18 cellular contexts compared by ENCODE assay signal in the genomic region with DNA sequence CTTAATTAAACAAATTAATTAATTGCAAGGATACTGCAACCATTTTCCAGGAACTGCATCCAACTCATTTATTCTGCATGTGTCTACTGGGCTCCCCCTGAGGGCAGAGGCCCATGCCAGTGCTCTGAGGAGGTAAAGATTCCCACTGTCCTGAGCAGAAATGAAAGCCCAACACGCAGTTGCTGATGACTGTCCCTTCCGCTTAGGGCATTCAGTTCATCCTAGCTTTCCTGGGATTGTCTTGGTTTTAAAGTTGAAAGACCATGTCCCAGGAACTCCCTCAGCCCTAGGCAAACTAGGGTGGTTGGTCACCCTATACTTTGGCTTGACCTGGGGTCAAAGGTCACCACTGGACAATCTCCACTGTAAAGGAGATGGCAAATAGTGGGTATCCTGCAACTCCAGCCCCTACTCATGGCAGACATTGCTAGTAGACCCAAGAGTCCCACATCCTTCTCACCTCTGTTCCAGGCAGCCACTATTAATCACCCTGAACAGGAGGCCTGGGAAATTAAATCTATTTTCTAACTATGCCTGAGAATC.
DNase-seq lines count a peak whose midpoint lies in the region; ATAC-seq, FAIRE-seq and TF ChIP-seq lines count a peak whose summit lies in the region.
"Had no signal": no experiment of that assay in that cellular context is flagged by ENCODE, and none has a peak within 500 bp of the region (broad histone marks: within the 10 kb centered on the region; RNA-seq: fewer than 3 reads in every experiment).

No MANE protein-coding gene starts in this region.

- no peak for TF ChIP-seq RAD21 in HepG2 (CRISPR knock-in tag; IDR thresholded peaks at IDR 0.05)

- H3K4me1 Mint-ChIP-seq in activated CD8-positive, alpha-beta memory T cell treated with anti-CD3 and anti-CD28 coated beads, Interleukin-2, amount 10 ng/mL, durations not matched to agents 7 days and 5 days: peaks cover 93% of the 10 kb centered on the region
- peaks cover 93% of the 10 kb centered on the region for H3K4me1 Mint-ChIP-seq in stimulated activated effector memory CD8-positive, alpha-beta T cell treated with anti-CD3 and anti-CD28 coated beads, Interleukin-12 subunit alpha, Interleukin-12 subunit beta, amount 100 ng/mL, for 72 hours

- no peaks in the 10 kb centered on the region for H3K27me3 Mint-ChIP-seq in activated CD8-positive, alpha-beta memory T cell treated with anti-CD3 and anti-CD28 coated beads, Interleukin-2, amount 10 ng/mL, durations not matched to agents 7 days and 5 days
- H3K27me3 Mint-ChIP-seq: CD4-positive, CD25-positive, alpha-beta regulatory T cell had no signal

- no peaks in the 10 kb centered on the region for H3K36me3 ChIP-seq in HepG2 (replicated peaks in 1 of 2; ENCODE audit: control insufficient read depth in 1 of 2, insufficient read depth in 2 of 2, low read length in 2 of 2)
- H3K36me3 ChIP-seq in right lobe of liver: no peaks in the 10 kb centered on the region
- H3K36me3 ChIP-seq in mucosa of descending colon (ENCODE audit: low read depth): no peaks in the 10 kb centered on the region

- peaks cover 2 to 16% of the 10 kb centered on the region in 2 experiments; a peak in 4 of 5 replicates for H3K27me3 ChIP-seq in HepG2 (ENCODE audit: control insufficient read depth in 1 of 2, insufficient read depth in 2 of 2, low read length in 2 of 2)
- no peaks in the 10 kb centered on the region for H3K27me3 ChIP-seq in right lobe of liver
- H3K27me3 ChIP-seq: BLaER1 treated with 17β-estradiol and CSF1 and Interleukin-3, amounts not matched to agents 10 nM and 100 nM had no signal

- H3K4me2 ChIP-seq in HepG2 (ENCODE audit: low read depth, low read length): no peak overlapping the region
- H3K4me2 ChIP-seq: BLaER1 treated with 17β-estradiol and CSF1 and Interleukin-3, amounts not matched to agents 10 nM and 100 nM had no signal

- TF ChIP-seq EP300 in HepG2 (IDR thresholded peaks at IDR 0.05; ENCODE audit: low read depth in 2 of 2, low read length in 2 of 2): no peak
- no peak for TF ChIP-seq EP300 in HepG2 (CRISPR knock-in tag; IDR thresholded peaks at IDR 0.05; ENCODE audit: borderline replicate concordance)

- H3K4me1 ChIP-seq in HepG2 (ENCODE audit: insufficient read depth, low read length) (no peaks in the 10 kb centered on the region), right lobe of liver (no peaks in the 10 kb centered on the region), mucosa of descending colon (ENCODE audit: low read depth) (no peaks in the 10 kb centered on the region)
- H3K4me1 ChIP-seq: BLaER1 treated with 17β-estradiol and CSF1 and Interleukin-3, amounts not matched to agents 10 nM and 100 nM had no signal

- no peak overlapping the region for H3K27ac ChIP-seq in HepG2 (ENCODE audit: extremely low read length, insufficient read depth, low read length)
- H3K27ac ChIP-seq in right lobe of liver: no peak overlapping the region
- H3K27ac ChIP-seq: BLaER1 treated with 17β-estradiol and CSF1 and Interleukin-3, amounts not matched to agents 10 nM and 100 nM; GM23248 had no signal

- FAIRE-seq in HepG2 (lab: Jason Lieb, UNC) (peak; percentile 8), RCC 7860 (lab: Jason Lieb, UNC) (no peak)
- FAIRE-seq: H54 had no signal

- no peak for ATAC-seq in activated CD8-positive, alpha-beta memory T cell treated with anti-CD3 and anti-CD28 coated beads, Interleukin-2, amount 10 ng/mL, durations not matched to agents 7 days and 5 days
- no peak for ATAC-seq in HepG2
- no peak for ATAC-seq in right lobe of liver
- ATAC-seq in stimulated activated effector memory CD8-positive, alpha-beta T cell treated with anti-CD3 and anti-CD28 coated beads, Interleukin-12 subunit alpha, Interleukin-12 subunit beta, amount 100 ng/mL, for 72 hours: no peak
- no peak for ATAC-seq in mucosa of descending colon
- ATAC-seq: HCT116 had no signal

- H3K4me3 ChIP-seq in HepG2 (replicated peaks in 1 of 3; ENCODE audit: insufficient read depth in 1 of 3, low read depth in 2 of 3, low read length in 3 of 3) (no peak overlapping the region), right lobe of liver (no peak overlapping the region), mucosa of descending colon (no peak overlapping the region)
- H3K4me3 ChIP-seq: BLaER1 treated with 17β-estradiol and CSF1 and Interleukin-3, amounts not matched to agents 10 nM and 100 nM; GM23248 had no signal

- H4K20me1 ChIP-seq in HepG2 (ENCODE audit: insufficient read depth, low read length): no peaks in the 10 kb centered on the region

- no peak overlapping the region for H3K4me3 Mint-ChIP-seq in activated CD8-positive, alpha-beta memory T cell treated with anti-CD3 and anti-CD28 coated beads, Interleukin-2, amount 10 ng/mL, durations not matched to agents 7 days and 5 days
- H3K4me3 Mint-ChIP-seq in stimulated activated effector memory CD8-positive, alpha-beta T cell treated with anti-CD3 and anti-CD28 coated beads, Interleukin-12 subunit alpha, Interleukin-12 subunit beta, amount 100 ng/mL, for 72 hours: no peak overlapping the region

- H3K36me3 Mint-ChIP-seq in activated CD8-positive, alpha-beta memory T cell treated with anti-CD3 and anti-CD28 coated beads, Interleukin-2, amount 10 ng/mL, durations not matched to agents 7 days and 5 days: peaks cover 52% of the 10 kb centered on the region
- H3K36me3 Mint-ChIP-seq in stimulated activated effector memory CD8-positive, alpha-beta T cell treated with anti-CD3 and anti-CD28 coated beads, Interleukin-12 subunit alpha, Interleukin-12 subunit beta, amount 100 ng/mL, for 72 hours: peaks cover 37% of the 10 kb centered on the region

- no peak for TF ChIP-seq POLR2A in HepG2 (IDR thresholded peaks at IDR 0.05; ENCODE audit: insufficient read depth in 1 of 2, low read depth in 2 of 2, low read length in 2 of 2)
- no peak for TF ChIP-seq POLR2A in right lobe of liver (IDR thresholded peaks at IDR 0.05)

- in situ Hi-C loops in HepG2 (cut with HindIII; ENCODE audit: extremely low pct_ligation_motif_present, low pct_unique_long_range_greater_than_20kb): no loop called here

- no TSS peak for BruUV-seq in HepG2 (replicated peaks; lab: Mats Ljungman, UMichigan)

- POLR2A ChIA-PET in HepG2 (lab: Yijun Ruan, JAX): no interaction called here

- no peak for DNase-seq in activated CD8-positive, alpha-beta memory T cell treated with anti-CD3 and anti-CD28 coated beads, Interleukin-2, amount 10 ng/mL, durations not matched to agents 7 days and 5 days
- DNase-seq in activated CD8-positive, alpha-beta memory T cell treated with anti-CD3 and anti-CD28 coated beads for 24 hours: no peak
- DNase-seq in HepG2 (ENCODE audit: low spot score): no peak
- no peak for DNase-seq in right lobe of liver
- peak; percentile 60 for DNase-seq in RPMI7951 (ENCODE audit: low read depth)
- no peak for DNase-seq in stimulated activated effector memory CD8-positive, alpha-beta T cell treated with anti-CD3 and anti-CD28 coated beads, Interleukin-12 subunit alpha, Interleukin-12 subunit beta, amount 100 ng/mL, for 72 hours (ENCODE audit: low spot score in 2 of 2)
- no peak for DNase-seq in mucosa of descending colon
- DNase-seq in RCC 7860 (ENCODE audit: low spot score): no peak
- DNase-seq: ACHN; CD4-positive, CD25-positive, alpha-beta regulatory T cell; DMS153; DMS79 treated with DMSO at 0.1 percent for 48 hours; EL; GF-D8; GM23248 had no signal

- WGBS in HepG2 (ENCODE audit: low lambda C conversion rate): 78% methylated on average over 2 of the region's 2 CpGs
- WGBS in right lobe of liver (ENCODE audit: insufficient coverage, low coverage, low lambda C conversion rate, missing lambda C conversion rate): 100% methylated on average over 2 of the region's 2 CpGs

- H3K9ac ChIP-seq in HepG2 (ENCODE audit: insufficient read depth, low read depth, low read length): no peak overlapping the region
- H3K9ac ChIP-seq: BLaER1 treated with 17β-estradiol and CSF1 and Interleukin-3, amounts not matched to agents 10 nM and 100 nM; GM23248 had no signal

- intact Hi-C loops in HepG2 (cut with micrococcal nuclease; ENCODE audit: unreplicated experiment): no loop called here
- intact Hi-C loops in right lobe of liver (cut with DNase I): no loop called here
- intact Hi-C loops in mucosa of descending colon (cut with DNase I, micrococcal nuclease): no loop called here

- no peaks in the 10 kb centered on the region for H3K9me3 Mint-ChIP-seq in activated CD8-positive, alpha-beta memory T cell treated with anti-CD3 and anti-CD28 coated beads, Interleukin-2, amount 10 ng/mL, durations not matched to agents 7 days and 5 days (ENCODE audit: low read depth)
- H3K9me3 Mint-ChIP-seq in stimulated activated effector memory CD8-positive, alpha-beta T cell treated with anti-CD3 and anti-CD28 coated beads, Interleukin-12 subunit alpha, Interleukin-12 subunit beta, amount 100 ng/mL, for 72 hours: no peaks in the 10 kb centered on the region
- H3K9me3 Mint-ChIP-seq: CD4-positive, CD25-positive, alpha-beta regulatory T cell had no signal

- no peaks in the 10 kb centered on the region for H3K9me3 ChIP-seq in HepG2 (ENCODE audit: low read length)
- no peaks in the 10 kb centered on the region for H3K9me3 ChIP-seq in right lobe of liver
- H3K9me3 ChIP-seq in mucosa of descending colon: no peaks in the 10 kb centered on the region
- H3K9me3 ChIP-seq: BLaER1 treated with 17β-estradiol and CSF1 and Interleukin-3, amounts not matched to agents 10 nM and 100 nM had no signal

- TF ChIP-seq CTCF in HepG2 (CRISPR knock-in tag; IDR thresholded peaks at IDR 0.05): no peak
- no peak for TF ChIP-seq CTCF in right lobe of liver (IDR thresholded peaks at IDR 0.05)
- TF ChIP-seq CTCF in mucosa of descending colon (IDR thresholded peaks at IDR 0.05): no peak

- H3K79me2 ChIP-seq in HepG2 (ENCODE audit: insufficient read depth, low read length): no peaks in the 10 kb centered on the region

- CTCF ChIA-PET in activated CD8-positive, alpha-beta memory T cell treated with anti-CD3 and anti-CD28 coated beads, Interleukin-2, amount 10 ng/mL, durations not matched to agents 7 days and 5 days (lab: Charles Lee): no interaction called here
- CTCF ChIA-PET in HepG2 (lab: Yijun Ruan, JAX; ENCODE audit: low intra/inter-chr PET ratio, low total read pairs): no interaction called here

- peak overlapping the region; percentile 69 for H3K27ac Mint-ChIP-seq in activated CD8-positive, alpha-beta memory T cell treated with anti-CD3 and anti-CD28 coated beads, Interleukin-2, amount 10 ng/mL, durations not matched to agents 7 days and 5 days
- peak overlapping the region; percentile 78 for H3K27ac Mint-ChIP-seq in stimulated activated effector memory CD8-positive, alpha-beta T cell treated with anti-CD3 and anti-CD28 coated beads, Interleukin-12 subunit alpha, Interleukin-12 subunit beta, amount 100 ng/mL, for 72 hours

- no peak overlapping the region for H2AFZ ChIP-seq in HepG2 (ENCODE audit: low read length)
- H2AFZ ChIP-seq: GM23248 had no signal

TF ChIP-seq in HepG2, 621 proteins besides CTCF, POLR2A, EP300 and RAD21 (continues in another document):
- TF ChIP-seq CAMTA2 (CRISPR knock-in tag; IDR thresholded peaks at IDR 0.05; ENCODE audit: borderline replicate concordance) (no peak), ZSCAN12 (CRISPR knock-in tag; IDR thresholded peaks at IDR 0.05) (no peak), ZKSCAN8 (CRISPR knock-in tag; IDR thresholded peaks at IDR 0.05; ENCODE audit: borderline replicate concordance) (no peak), HOXD1 (CRISPR knock-in tag; IDR thresholded peaks at IDR 0.05) (no peak), NFKBIZ (CRISPR knock-in tag; IDR thresholded peaks at IDR 0.05) (no peak), MBNL3 (CRISPR knock-in tag; conservative IDR thresholded peaks at IDR 0.05) (no peak)
